Comparison of ENCODE assay signal across 2 cellular contexts in genomic region chr11:45801723-45802315, GRCh38.
TF ChIP-seq lines count a peak whose summit lies in the region.

No MANE protein-coding gene starts in this region.

TF ChIP-seq in WTC11, 78 proteins besides CTCF, POLR2A, EP300 and RAD21 (continued from another document):
- TF ChIP-seq E2F5 (CRISPR knock-in tag; IDR thresholded peaks at IDR 0.05): no peak
TF ChIP-seq in WTC11: peak in this region for 2.

TF ChIP-seq in liver, 16 proteins besides CTCF, POLR2A, EP300 and RAD21 (continued from another document):
- TF ChIP-seq ZBTB33 (IDR thresholded peaks at IDR 0.05): no peak
- peak in 1 of 2 donors; percentile 13 for TF ChIP-seq GABPA (IDR thresholded peaks at IDR 0.05 in 1 of 2, conservative IDR thresholded peaks at IDR 0.05 in 1 of 2)
- TF ChIP-seq YY1 (IDR thresholded peaks at IDR 0.05): peak; percentile 41
- peak; percentile 37 for TF ChIP-seq FOXA2 (IDR thresholded peaks at IDR 0.05)
- TF ChIP-seq RXRA (IDR thresholded peaks at IDR 0.05): peak; percentile 82 to 83
